1 cellular context compared by ENCODE assay signal in genomic region chr1:153967109-153967999, GRCh38.
TF ChIP-seq lines count a peak whose summit lies in the region.

CREB3L4 (plus strand) TSS chr1:153967902; CDS start chr1:153968526, 624 bp downstream.

TF ChIP-seq in WTC11, 78 proteins besides CTCF, POLR2A, EP300 and RAD21 (continued from another document and continues in another):
- TF ChIP-seq ATF6 (CRISPR knock-in tag; IDR thresholded peaks at IDR 0.05) = no peak
- 0 out of 2 replicates have a peak, but pooled peaks have one; percentile 57 for TF ChIP-seq CREM (CRISPR knock-in tag; IDR thresholded peaks at IDR 0.05)
- no peak for TF ChIP-seq STAT6 (CRISPR knock-in tag; conservative IDR thresholded peaks at IDR 0.05; ENCODE audit: low read depth)
- TF ChIP-seq GTF2I (CRISPR knock-in tag; conservative IDR thresholded peaks at IDR 0.05) = peak; percentile 97
- no peak for TF ChIP-seq ZNF138 (CRISPR knock-in tag; conservative IDR thresholded peaks at IDR 0.05)
- no peak for TF ChIP-seq NFATC4 (CRISPR knock-in tag; IDR thresholded peaks at IDR 0.05)
- TF ChIP-seq, protein P1, sequence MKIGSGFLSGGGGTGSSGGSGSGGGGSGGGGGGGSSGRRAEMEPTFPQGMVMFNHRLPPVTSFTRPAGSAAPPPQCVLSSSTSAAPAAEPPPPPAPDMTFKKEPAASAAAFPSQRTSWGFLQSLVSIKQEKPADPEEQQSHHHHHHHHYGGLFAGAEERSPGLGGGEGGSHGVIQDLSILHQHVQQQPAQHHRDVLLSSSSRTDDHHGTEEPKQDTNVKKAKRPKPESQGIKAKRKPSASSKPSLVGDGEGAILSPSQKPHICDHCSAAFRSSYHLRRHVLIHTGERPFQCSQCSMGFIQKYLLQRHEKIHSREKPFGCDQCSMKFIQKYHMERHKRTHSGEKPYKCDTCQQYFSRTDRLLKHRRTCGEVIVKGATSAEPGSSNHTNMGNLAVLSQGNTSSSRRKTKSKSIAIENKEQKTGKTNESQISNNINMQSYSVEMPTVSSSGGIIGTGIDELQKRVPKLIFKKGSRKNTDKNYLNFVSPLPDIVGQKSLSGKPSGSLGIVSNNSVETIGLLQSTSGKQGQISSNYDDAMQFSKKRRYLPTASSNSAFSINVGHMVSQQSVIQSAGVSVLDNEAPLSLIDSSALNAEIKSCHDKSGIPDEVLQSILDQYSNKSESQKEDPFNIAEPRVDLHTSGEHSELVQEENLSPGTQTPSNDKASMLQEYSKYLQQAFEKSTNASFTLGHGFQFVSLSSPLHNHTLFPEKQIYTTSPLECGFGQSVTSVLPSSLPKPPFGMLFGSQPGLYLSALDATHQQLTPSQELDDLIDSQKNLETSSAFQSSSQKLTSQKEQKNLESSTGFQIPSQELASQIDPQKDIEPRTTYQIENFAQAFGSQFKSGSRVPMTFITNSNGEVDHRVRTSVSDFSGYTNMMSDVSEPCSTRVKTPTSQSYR (CRISPR knock-in tag; IDR thresholded peaks at IDR 0.05) = peak; percentile 85; the same call in 1 of the 2 replicates
- TF ChIP-seq, protein P2, sequence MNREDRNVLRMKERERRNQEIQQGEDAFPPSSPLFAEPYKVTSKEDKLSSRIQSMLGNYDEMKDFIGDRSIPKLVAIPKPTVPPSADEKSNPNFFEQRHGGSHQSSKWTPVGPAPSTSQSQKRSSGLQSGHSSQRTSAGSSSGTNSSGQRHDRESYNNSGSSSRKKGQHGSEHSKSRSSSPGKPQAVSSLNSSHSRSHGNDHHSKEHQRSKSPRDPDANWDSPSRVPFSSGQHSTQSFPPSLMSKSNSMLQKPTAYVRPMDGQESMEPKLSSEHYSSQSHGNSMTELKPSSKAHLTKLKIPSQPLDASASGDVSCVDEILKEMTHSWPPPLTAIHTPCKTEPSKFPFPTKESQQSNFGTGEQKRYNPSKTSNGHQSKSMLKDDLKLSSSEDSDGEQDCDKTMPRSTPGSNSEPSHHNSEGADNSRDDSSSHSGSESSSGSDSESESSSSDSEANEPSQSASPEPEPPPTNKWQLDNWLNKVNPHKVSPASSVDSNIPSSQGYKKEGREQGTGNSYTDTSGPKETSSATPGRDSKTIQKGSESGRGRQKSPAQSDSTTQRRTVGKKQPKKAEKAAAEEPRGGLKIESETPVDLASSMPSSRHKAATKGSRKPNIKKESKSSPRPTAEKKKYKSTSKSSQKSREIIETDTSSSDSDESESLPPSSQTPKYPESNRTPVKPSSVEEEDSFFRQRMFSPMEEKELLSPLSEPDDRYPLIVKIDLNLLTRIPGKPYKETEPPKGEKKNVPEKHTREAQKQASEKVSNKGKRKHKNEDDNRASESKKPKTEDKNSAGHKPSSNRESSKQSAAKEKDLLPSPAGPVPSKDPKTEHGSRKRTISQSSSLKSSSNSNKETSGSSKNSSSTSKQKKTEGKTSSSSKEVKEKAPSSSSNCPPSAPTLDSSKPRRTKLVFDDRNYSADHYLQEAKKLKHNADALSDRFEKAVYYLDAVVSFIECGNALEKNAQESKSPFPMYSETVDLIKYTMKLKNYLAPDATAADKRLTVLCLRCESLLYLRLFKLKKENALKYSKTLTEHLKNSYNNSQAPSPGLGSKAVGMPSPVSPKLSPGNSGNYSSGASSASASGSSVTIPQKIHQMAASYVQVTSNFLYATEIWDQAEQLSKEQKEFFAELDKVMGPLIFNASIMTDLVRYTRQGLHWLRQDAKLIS (CRISPR knock-in tag; IDR thresholded peaks at IDR 0.05; ENCODE audit: borderline replicate concordance) = peak; percentile 45; the same call in 1 of the 2 replicates
- TF ChIP-seq ZNF396 (CRISPR knock-in tag; IDR thresholded peaks at IDR 0.05; ENCODE audit: borderline replicate concordance) = no peak
- TF ChIP-seq FOXP1 (CRISPR knock-in tag; IDR thresholded peaks at IDR 0.05; ENCODE audit: borderline replicate concordance) = peak; percentile 85
- TF ChIP-seq SMAD3 (CRISPR knock-in tag; IDR thresholded peaks at IDR 0.05; ENCODE audit: borderline replicate concordance) = peak; percentile 62; the same call in 1 of the 2 replicates
- TF ChIP-seq, protein P3, sequence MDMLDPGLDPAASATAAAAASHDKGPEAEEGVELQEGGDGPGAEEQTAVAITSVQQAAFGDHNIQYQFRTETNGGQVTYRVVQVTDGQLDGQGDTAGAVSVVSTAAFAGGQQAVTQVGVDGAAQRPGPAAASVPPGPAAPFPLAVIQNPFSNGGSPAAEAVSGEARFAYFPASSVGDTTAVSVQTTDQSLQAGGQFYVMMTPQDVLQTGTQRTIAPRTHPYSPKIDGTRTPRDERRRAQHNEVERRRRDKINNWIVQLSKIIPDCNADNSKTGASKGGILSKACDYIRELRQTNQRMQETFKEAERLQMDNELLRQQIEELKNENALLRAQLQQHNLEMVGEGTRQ (CRISPR knock-in tag; IDR thresholded peaks at IDR 0.05) = peak; percentile 98
- TF ChIP-seq, protein P4, sequence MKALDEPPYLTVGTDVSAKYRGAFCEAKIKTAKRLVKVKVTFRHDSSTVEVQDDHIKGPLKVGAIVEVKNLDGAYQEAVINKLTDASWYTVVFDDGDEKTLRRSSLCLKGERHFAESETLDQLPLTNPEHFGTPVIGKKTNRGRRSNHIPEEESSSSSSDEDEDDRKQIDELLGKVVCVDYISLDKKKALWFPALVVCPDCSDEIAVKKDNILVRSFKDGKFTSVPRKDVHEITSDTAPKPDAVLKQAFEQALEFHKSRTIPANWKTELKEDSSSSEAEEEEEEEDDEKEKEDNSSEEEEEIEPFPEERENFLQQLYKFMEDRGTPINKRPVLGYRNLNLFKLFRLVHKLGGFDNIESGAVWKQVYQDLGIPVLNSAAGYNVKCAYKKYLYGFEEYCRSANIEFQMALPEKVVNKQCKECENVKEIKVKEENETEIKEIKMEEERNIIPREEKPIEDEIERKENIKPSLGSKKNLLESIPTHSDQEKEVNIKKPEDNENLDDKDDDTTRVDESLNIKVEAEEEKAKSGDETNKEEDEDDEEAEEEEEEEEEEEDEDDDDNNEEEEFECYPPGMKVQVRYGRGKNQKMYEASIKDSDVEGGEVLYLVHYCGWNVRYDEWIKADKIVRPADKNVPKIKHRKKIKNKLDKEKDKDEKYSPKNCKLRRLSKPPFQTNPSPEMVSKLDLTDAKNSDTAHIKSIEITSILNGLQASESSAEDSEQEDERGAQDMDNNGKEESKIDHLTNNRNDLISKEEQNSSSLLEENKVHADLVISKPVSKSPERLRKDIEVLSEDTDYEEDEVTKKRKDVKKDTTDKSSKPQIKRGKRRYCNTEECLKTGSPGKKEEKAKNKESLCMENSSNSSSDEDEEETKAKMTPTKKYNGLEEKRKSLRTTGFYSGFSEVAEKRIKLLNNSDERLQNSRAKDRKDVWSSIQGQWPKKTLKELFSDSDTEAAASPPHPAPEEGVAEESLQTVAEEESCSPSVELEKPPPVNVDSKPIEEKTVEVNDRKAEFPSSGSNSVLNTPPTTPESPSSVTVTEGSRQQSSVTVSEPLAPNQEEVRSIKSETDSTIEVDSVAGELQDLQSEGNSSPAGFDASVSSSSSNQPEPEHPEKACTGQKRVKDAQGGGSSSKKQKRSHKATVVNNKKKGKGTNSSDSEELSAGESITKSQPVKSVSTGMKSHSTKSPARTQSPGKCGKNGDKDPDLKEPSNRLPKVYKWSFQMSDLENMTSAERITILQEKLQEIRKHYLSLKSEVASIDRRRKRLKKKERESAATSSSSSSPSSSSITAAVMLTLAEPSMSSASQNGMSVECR (CRISPR knock-in tag; IDR thresholded peaks at IDR 0.05; ENCODE audit: borderline replicate concordance) = peak; percentile 79; the same call in 1 of the 2 replicates
- TF ChIP-seq, protein P5, sequence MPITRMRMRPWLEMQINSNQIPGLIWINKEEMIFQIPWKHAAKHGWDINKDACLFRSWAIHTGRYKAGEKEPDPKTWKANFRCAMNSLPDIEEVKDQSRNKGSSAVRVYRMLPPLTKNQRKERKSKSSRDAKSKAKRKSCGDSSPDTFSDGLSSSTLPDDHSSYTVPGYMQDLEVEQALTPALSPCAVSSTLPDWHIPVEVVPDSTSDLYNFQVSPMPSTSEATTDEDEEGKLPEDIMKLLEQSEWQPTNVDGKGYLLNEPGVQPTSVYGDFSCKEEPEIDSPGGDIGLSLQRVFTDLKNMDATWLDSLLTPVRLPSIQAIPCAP (CRISPR knock-in tag; IDR thresholded peaks at IDR 0.05) = peak; percentile 85
- TF ChIP-seq FOXP4 (CRISPR knock-in tag; IDR thresholded peaks at IDR 0.05) = peak; percentile 96
- TF ChIP-seq, protein P6, sequence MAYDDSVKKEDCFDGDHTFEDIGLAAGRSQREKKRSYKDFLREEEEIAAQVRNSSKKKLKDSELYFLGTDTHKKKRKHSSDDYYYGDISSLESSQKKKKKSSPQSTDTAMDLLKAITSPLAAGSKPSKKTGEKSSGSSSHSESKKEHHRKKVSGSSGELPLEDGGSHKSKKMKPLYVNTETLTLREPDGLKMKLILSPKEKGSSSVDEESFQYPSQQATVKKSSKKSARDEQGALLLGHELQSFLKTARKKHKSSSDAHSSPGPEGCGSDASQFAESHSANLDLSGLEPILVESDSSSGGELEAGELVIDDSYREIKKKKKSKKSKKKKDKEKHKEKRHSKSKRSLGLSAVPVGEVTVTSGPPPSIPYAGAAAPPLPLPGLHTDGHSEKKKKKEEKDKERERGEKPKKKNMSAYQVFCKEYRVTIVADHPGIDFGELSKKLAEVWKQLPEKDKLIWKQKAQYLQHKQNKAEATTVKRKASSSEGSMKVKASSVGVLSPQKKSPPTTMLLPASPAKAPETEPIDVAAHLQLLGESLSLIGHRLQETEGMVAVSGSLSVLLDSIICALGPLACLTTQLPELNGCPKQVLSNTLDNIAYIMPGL (CRISPR knock-in tag; IDR thresholded peaks at IDR 0.05) = peak; percentile 72; the same call in 1 of the 2 replicates
- peak; percentile 13; the same call in 1 of the 2 replicates for TF ChIP-seq E2F4 (CRISPR knock-in tag; IDR thresholded peaks at IDR 0.05; ENCODE audit: borderline replicate concordance, low read depth)
- peak; percentile 81; the same call in 1 of the 2 replicates for TF ChIP-seq CBFB (CRISPR knock-in tag; IDR thresholded peaks at IDR 0.05; ENCODE audit: low read depth)
- TF ChIP-seq FOXK1 (CRISPR knock-in tag; IDR thresholded peaks at IDR 0.05) = peak; percentile 94
- no peak for TF ChIP-seq ELF4 (CRISPR knock-in tag; IDR thresholded peaks at IDR 0.05; ENCODE audit: low read depth)
- no peak for TF ChIP-seq NR2C2 (CRISPR knock-in tag; IDR thresholded peaks at IDR 0.05)
- peak; percentile 64 for TF ChIP-seq CREB1 (CRISPR knock-in tag; IDR thresholded peaks at IDR 0.05)
- TF ChIP-seq JAZF1 (CRISPR knock-in tag; IDR thresholded peaks at IDR 0.05) = no peak
- peak; percentile 65 for TF ChIP-seq GABPB1 (CRISPR knock-in tag; IDR thresholded peaks at IDR 0.05)
- TF ChIP-seq ZNF423 (CRISPR knock-in tag; IDR thresholded peaks at IDR 0.05) = peak; percentile 34; the same call in 1 of the 2 replicates
- TF ChIP-seq IRF2 (CRISPR knock-in tag; IDR thresholded peaks at IDR 0.05; ENCODE audit: borderline replicate concordance, low read depth) = no peak
- no peak for TF ChIP-seq SOX15 (CRISPR knock-in tag; IDR thresholded peaks at IDR 0.05)
- 0 out of 2 replicates have a peak, but pooled peaks have one; percentile 54 for TF ChIP-seq ZNF263 (CRISPR knock-in tag; IDR thresholded peaks at IDR 0.05; ENCODE audit: low read depth)
